ENCODE assay signal across 6 cellular contexts in the genomic region with DNA sequence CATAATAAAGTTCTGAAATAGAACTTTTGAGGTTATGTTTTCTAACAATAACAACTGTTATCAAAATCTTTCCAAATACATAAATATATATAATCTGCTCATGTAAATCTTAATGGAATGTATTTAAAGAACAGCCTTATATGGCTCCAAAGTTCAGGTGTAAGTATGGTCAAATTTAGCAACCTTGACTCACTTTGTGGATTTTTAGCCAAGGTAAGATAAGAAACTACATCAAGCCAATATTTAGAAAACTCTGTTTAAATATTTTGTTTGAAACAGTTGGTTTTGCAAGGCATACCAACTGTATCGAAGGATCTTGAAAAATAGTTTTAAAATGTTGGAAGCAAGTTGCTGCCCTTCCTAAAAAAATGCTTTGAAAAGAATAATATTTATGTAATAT.
"Had no signal": no experiment of that assay in that cellular context is flagged by ENCODE, and none has a peak within 500 bp of the region (broad histone marks: within the 10 kb centered on the region; RNA-seq: fewer than 3 reads in every experiment).

No MANE protein-coding gene starts in this region.

- ATAC-seq: K562 had no signal

- H3K27ac ChIP-seq: HL-60 had no signal

- FAIRE-seq: HTR-8/SVneo, K562 had no signal

- H3K4me3 ChIP-seq: K562 had no signal

- DNase-seq: IMR-90, KBM-7, KG1 had no signal
